ENCODE assay signal across 12 cellular contexts in genomic region chr17:42706732-42707131, GRCh38. TPM values are rescaled to one million over a fixed set of nuclear protein-coding genes. Genes with fewer than 3 reads are reported as not detected.
A peak's percentile ranks its signal among the peaks of the same experiment; 100 is the strongest.
DNase-seq lines count a peak whose midpoint lies in the region; ATAC-seq and TF ChIP-seq lines count a peak whose summit lies in the region.
"Had no signal": no experiment of that assay in that cellular context is flagged by ENCODE, and none has a peak within 500 bp of the region (broad histone marks: within the 10 kb centered on the region; RNA-seq: fewer than 3 reads in every experiment).

No MANE protein-coding gene starts in this region.

- intact Hi-C loops in CD4-positive, alpha-beta T cell (cut with DNase I, micrococcal nuclease) = no loop called here
- intact Hi-C loops in natural killer cell (cut with micrococcal nuclease) = no loop called here
- intact Hi-C loops in colonic mucosa (cut with DNase I) = no loop called here
- intact Hi-C loops in right cardiac atrium (cut with DNase I) = no loop called here

- no peak for TF ChIP-seq CTCF in CD4-positive, alpha-beta T cell (IDR thresholded peaks at IDR 0.05)
- TF ChIP-seq CTCF in OCI-LY3 (IDR thresholded peaks at IDR 0.05; ENCODE audit: low read depth, low read length) (no peak), natural killer cell (IDR thresholded peaks at IDR 0.05) (no peak), colonic mucosa (IDR thresholded peaks at IDR 0.05) (no peak), foreskin fibroblast (IDR thresholded peaks at IDR 0.05; ENCODE audit: low read depth, low read length) (no peak)

- DNase-seq in CD4-positive, alpha-beta T cell = peak in 9 of 10 experiments; percentile 24 to 48 (median 34)
- peak; percentile 78 for DNase-seq in activated CD8-positive, alpha-beta memory T cell treated with anti-CD3 and anti-CD28 coated beads, Interleukin-2, amount 50 U/mL, for 48 hours
- DNase-seq in natural killer cell (no peak), colonic mucosa (no peak), SW 1271 (lab: John Stamatoyannopoulos, UW) (no peak), foreskin fibroblast (no peak), right cardiac atrium (no peak)
- DNase-seq: left cardiac atrium had no signal

- H3K9me3 Mint-ChIP-seq in CD4-positive, alpha-beta T cell = no peaks in the 10 kb centered on the region
- no peaks in the 10 kb centered on the region for H3K9me3 Mint-ChIP-seq in natural killer cell
- H3K9me3 Mint-ChIP-seq: natural killer cell treated with Interleukin-12 subunit alpha and Interleukin-12 subunit beta and Interleukin-15 and Interleukin-18, amount 100 ng/mL, for 72 hours had no signal

- WGBS in right cardiac atrium = 85% methylated on average over 5 of the region's 5 CpGs

- peak overlapping the region; percentile 77 for H3K4me2 ChIP-seq in OCI-LY3 (ENCODE audit: low read length)

- no peaks in the 10 kb centered on the region for H3K27me3 Mint-ChIP-seq in CD4-positive, alpha-beta T cell
- no peaks in the 10 kb centered on the region for H3K27me3 Mint-ChIP-seq in natural killer cell (ENCODE audit: low read depth in 2 of 2)
- H3K27me3 Mint-ChIP-seq: natural killer cell treated with Interleukin-12 subunit alpha and Interleukin-12 subunit beta and Interleukin-15 and Interleukin-18, amount 100 ng/mL, for 72 hours had no signal

- H3K4me1 Mint-ChIP-seq in CD4-positive, alpha-beta T cell (ENCODE audit: low read depth) = peaks cover 36% of the 10 kb centered on the region
- H3K4me1 Mint-ChIP-seq in natural killer cell = peaks cover 5 to 8% of the 10 kb centered on the region in 2 donors

- H4K20me1 ChIP-seq in OCI-LY3 (ENCODE audit: insufficient read depth, low read length) = no peaks in the 10 kb centered on the region

- H2AFZ ChIP-seq in OCI-LY3 (ENCODE audit: low read depth, low read length) = no peak overlapping the region

- no peaks in the 10 kb centered on the region for H3K79me2 ChIP-seq in OCI-LY3 (ENCODE audit: low read length)

- no peaks in the 10 kb centered on the region for H3K27me3 ChIP-seq in CD4-positive, alpha-beta T cell (ENCODE audit: control insufficient read depth, insufficient read depth, low read length)
- H3K27me3 ChIP-seq in OCI-LY3 (ENCODE audit: low read depth, low read length) (no peaks in the 10 kb centered on the region), colonic mucosa (no peaks in the 10 kb centered on the region), right cardiac atrium (ENCODE audit: control insufficient read depth, insufficient read depth) (no peaks in the 10 kb centered on the region)
- H3K27me3 ChIP-seq: Peyer's patch had no signal

- H3K27ac ChIP-seq in CD4-positive, alpha-beta T cell (ENCODE audit: low read depth, low read length) = no peak overlapping the region
- H3K27ac ChIP-seq in OCI-LY3 (ENCODE audit: low read length) (peak overlapping the region; percentile 92), colonic mucosa (no peak overlapping the region), right cardiac atrium (ENCODE audit: low read length) (no peak overlapping the region)
- H3K27ac ChIP-seq: Peyer's patch, VCaP had no signal

- POLR2A ChIA-PET in CD4-positive, alpha-beta T cell (lab: Charles Lee) = interaction anchor here (0.7 to 1.1 kb wide), 5 partner anchors 27 to 789 kb away, joined by 3 to 6 read pairs (median 3); partner anchors contain the start of genes EZH1, RETREG3 and TUBG1

- ATAC-seq in CD4-positive, alpha-beta T cell (ENCODE audit: poor library complexity) = peak; percentile 90
- ATAC-seq in natural killer cell (peak in 2 of 3 donors; percentile 72 to 74), right cardiac atrium (no peak)
- ATAC-seq: left cardiac atrium had no signal

- H3K4me3 ChIP-seq in OCI-LY3 (ENCODE audit: low read length) (no peak overlapping the region), colonic mucosa (no peak overlapping the region), foreskin fibroblast (ENCODE audit: low read depth in 1 of 2, low read length in 2 of 2) (no peak overlapping the region), right cardiac atrium (ENCODE audit: low read length) (no peak overlapping the region)
- H3K4me3 ChIP-seq: Peyer's patch had no signal

- peak overlapping the region; percentile 56 for H3K4me3 Mint-ChIP-seq in CD4-positive, alpha-beta T cell
- no peak overlapping the region for H3K4me3 Mint-ChIP-seq in natural killer cell
- H3K4me3 Mint-ChIP-seq: natural killer cell treated with Interleukin-12 subunit alpha and Interleukin-12 subunit beta and Interleukin-15 and Interleukin-18, amount 100 ng/mL, for 72 hours had no signal

- H3K9ac ChIP-seq in OCI-LY3 (ENCODE audit: low read length) (peak overlapping the region; percentile 66; the same call in 1 of the 2 replicates), colonic mucosa (ENCODE audit: low read depth in 2 of 2, low read length in 2 of 2) (no peak overlapping the region)

- peaks cover 95% of the 10 kb centered on the region for H3K36me3 Mint-ChIP-seq in CD4-positive, alpha-beta T cell (ENCODE audit: low read depth)
- peaks cover 41% of the 10 kb centered on the region for H3K36me3 Mint-ChIP-seq in natural killer cell

- CTCF ChIA-PET in CD4-positive, alpha-beta T cell (lab: Charles Lee) = interaction anchor here (0.9 to 1.2 kb wide), 2 partner anchors 57 to 128 kb away, joined by 3 to 4 read pairs; no protein-coding TSS in a partner anchor

- H3K9me3 ChIP-seq in CD4-positive, alpha-beta T cell (ENCODE audit: control insufficient read depth, low read length) = no peaks in the 10 kb centered on the region
- no peaks in the 10 kb centered on the region for H3K9me3 ChIP-seq in OCI-LY3 (ENCODE audit: insufficient read depth, low read length)
- H3K9me3 ChIP-seq in colonic mucosa = no peaks in the 10 kb centered on the region
- H3K9me3 ChIP-seq in right cardiac atrium (ENCODE audit: control insufficient read depth, low read length) = no peaks in the 10 kb centered on the region
- H3K9me3 ChIP-seq: Peyer's patch had no signal

- H3K4me1 ChIP-seq in OCI-LY3 (ENCODE audit: low read length) (peaks cover 76% of the 10 kb centered on the region), colonic mucosa (no peaks in the 10 kb centered on the region), right cardiac atrium (ENCODE audit: control insufficient read depth, insufficient read depth, low read length) (no peaks in the 10 kb centered on the region)

- peak overlapping the region; percentile 23 for H3K27ac Mint-ChIP-seq in CD4-positive, alpha-beta T cell
- H3K27ac Mint-ChIP-seq in natural killer cell = no peak overlapping the region
- H3K27ac Mint-ChIP-seq: natural killer cell treated with Interleukin-12 subunit alpha and Interleukin-12 subunit beta and Interleukin-15 and Interleukin-18, amount 100 ng/mL, for 72 hours had no signal

- H3K36me3 ChIP-seq in OCI-LY3 (replicated peaks; ENCODE audit: low read depth, low read length) (peaks cover 55% of the 10 kb centered on the region), colonic mucosa (peaks cover 24% of the 10 kb centered on the region)

RNA-seq across cellular contexts. Expression of gene CNTNAP1, which starts 24.4 kb away (rescaled TPM):
- 1 to 10 TPM; 4.4 to 4.5 TPM for total RNA-seq in CD4-positive, alpha-beta T cell
- under 1 TPM; 0.33 to 0.85 (median 0.39) TPM for total RNA-seq in natural killer cell
- total RNA-seq in colonic mucosa = 1 to 10 TPM; 1.5 to 5.0 TPM
- total RNA-seq in right cardiac atrium = 1 to 10 TPM; 4.6 to 9.9 (median 7.1) TPM
- polyA plus RNA-seq in right cardiac atrium = 4.6 TPM

RNA-seq across cellular contexts. Expression of gene CCR10, which starts 25.1 kb away (rescaled TPM):
- total RNA-seq in CD4-positive, alpha-beta T cell = 1 to 10 TPM; 1.5 to 2.4 TPM
- 1 to 10 TPM; 1.2 to 2.6 (median 1.2) TPM for total RNA-seq in natural killer cell
- under 1 TPM; 0.56 to 0.86 TPM for total RNA-seq in colonic mucosa
- total RNA-seq in right cardiac atrium = 1 to 10 TPM; 1.8 to 2.9 (median 2.5) TPM
- polyA plus RNA-seq in right cardiac atrium = 2.6 TPM
- total RNA-seq: natural killer cell treated with Interleukin-12 subunit alpha and Interleukin-12 subunit beta and Interleukin-15 and Interleukin-18, amount 100 ng/mL, for 72 hours had no signal

RNA-seq across cellular contexts. Expression of gene PLEKHH3, which starts 29.9 kb away (rescaled TPM):
- 1 to 10 TPM in 1 of 2 experiments, under 1 TPM in 1; 0.60 to 1.1 TPM for total RNA-seq in CD4-positive, alpha-beta T cell
- total RNA-seq in natural killer cell (1 to 10 TPM in 1 of 3 donors, under 1 TPM in 2; 0.14 to 1.8 (median 0.26) TPM), colonic mucosa (10 to 100 TPM; 14.6 to 17.6 TPM), right cardiac atrium (10 to 100 TPM; 14.4 to 30.8 (median 23.9) TPM)
- polyA plus RNA-seq in right cardiac atrium = 23.0 TPM

RNA-seq across cellular contexts. Expression of gene EZH1, which starts 38.1 kb away (rescaled TPM):
- 10 to 100 TPM; 73.3 to 76.1 TPM for total RNA-seq in CD4-positive, alpha-beta T cell
- 10 to 100 TPM; 68.8 to 92.7 (median 74.1) TPM for total RNA-seq in natural killer cell
- 10 to 100 TPM; 15.9 to 20.3 TPM for total RNA-seq in colonic mucosa
- total RNA-seq in right cardiac atrium = 10 to 100 TPM; 32.4 to 53.2 (median 43.6) TPM
- polyA plus RNA-seq in right cardiac atrium = 22.5 TPM

RNA-seq across cellular contexts. Expression of gene TUBG2, which starts 47.6 kb away (rescaled TPM):
- total RNA-seq in CD4-positive, alpha-beta T cell = 1 to 10 TPM; 9.0 to 9.7 TPM
- total RNA-seq in natural killer cell (10 to 100 TPM in 1 of 3 donors, 1 to 10 TPM in 2; 7.8 to 14.2 (median 9.6) TPM), colonic mucosa (1 to 10 TPM; 5.6 to 7.7 TPM), right cardiac atrium (10 to 100 TPM; 11.6 to 21.3 (median 18.4) TPM)
- polyA plus RNA-seq in right cardiac atrium = 19.8 TPM

Comparison
In these comparisons a context has a peak if more than half of its experiments do, and no peak if none do; other contexts are left out.
1. ATAC-seq: peak in CD4-positive, alpha-beta T cell (single experiment) and natural killer cell (2 of 3); none in right cardiac atrium (0 of 2).
2. DNase-seq: peak in CD4-positive, alpha-beta T cell (9 of 10) and activated CD8-positive, alpha-beta memory T cell treated with anti-CD3 and anti-CD28 coated beads, Interleukin-2, amount 50 U/mL, for 48 hours (single experiment); none in natural killer cell (single experiment), colonic mucosa (single experiment), SW 1271 (0 of 2), foreskin fibroblast (0 of 2) and right cardiac atrium (0 of 3).
3. RNA of gene PLEKHH3, which starts 29.9 kb away (total RNA-seq): 14.4 to 30.8 TPM in right cardiac atrium and 14.6 to 17.6 TPM in colonic mucosa; 0.60 to 1.1 TPM in CD4-positive, alpha-beta T cell and 0.14 to 1.8 TPM in natural killer cell; every median in the first group is over 4 times any median in the second.